In the genomic region with DNA sequence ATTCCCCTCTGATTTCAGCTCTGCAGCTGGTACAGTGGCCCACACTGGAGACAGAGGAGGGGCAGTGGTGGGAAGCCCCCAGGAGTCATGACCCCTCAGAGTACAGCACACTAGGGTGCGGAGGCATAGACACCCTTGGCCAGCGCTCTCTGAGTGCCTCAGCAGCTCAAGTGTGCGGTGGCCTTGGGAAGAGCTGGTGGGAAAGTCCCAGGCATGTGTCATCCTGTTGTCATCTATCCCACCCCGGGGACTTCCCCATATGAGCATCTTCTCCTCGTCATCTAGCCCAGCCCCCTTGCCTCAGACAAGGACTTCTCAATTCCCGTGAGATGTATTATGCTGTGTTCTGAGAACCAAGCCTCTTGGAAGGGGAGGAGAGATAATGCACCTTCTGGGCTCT, we compare ENCODE assay signal across 1 cellular context.
A peak's percentile ranks its signal among the peaks of the same experiment; 100 is the strongest.
TF ChIP-seq lines count a peak whose summit lies in the region.

No MANE protein-coding gene starts in this region.

TF ChIP-seq in GM12878, 131 proteins besides CTCF, POLR2A, EP300 and RAD21 (continued from another document and continues in another):
- TF ChIP-seq CHD2 (IDR thresholded peaks at IDR 0.05; ENCODE audit: borderline replicate concordance, low read depth, low read length) (no peak; the same call in 1 of the 2 replicates), ZNF207 (IDR thresholded peaks at IDR 0.05; ENCODE audit: borderline replicate concordance) (no peak), SUZ12 (IDR thresholded peaks at IDR 0.05; ENCODE audit: unreplicated experiment) (no peak), DPF2 (IDR thresholded peaks at IDR 0.05) (peak; percentile 82), NR2C1 (IDR thresholded peaks at IDR 0.05) (no peak), ZNF24 (IDR thresholded peaks at IDR 0.05) (no peak), SREBF1 (IDR thresholded peaks at IDR 0.05; ENCODE audit: low read length) (no peak), CEBPB (IDR thresholded peaks at IDR 0.05; ENCODE audit: borderline replicate concordance in 1 of 2, low read depth in 2 of 2, low read length in 2 of 2) (no peak), FOS (IDR thresholded peaks at IDR 0.05; ENCODE audit: borderline replicate concordance, extremely low read depth, insufficient read length) (no peak), IRF4 (IDR thresholded peaks at IDR 0.05; ENCODE audit: low read depth, low read length) (0 out of 2 replicates have a peak, but pooled peaks have one; percentile 40), GATAD2B (conservative IDR thresholded peaks at IDR 0.05; ENCODE audit: low read depth) (no peak; the same call in 1 of the 2 replicates), RUNX3 (IDR thresholded peaks at IDR 0.05; ENCODE audit: low read length) (peak; percentile 71), ESRRA (IDR thresholded peaks at IDR 0.05; ENCODE audit: low read length) (no peak), RFX5 (IDR thresholded peaks at IDR 0.05; ENCODE audit: low read depth, low read length) (no peak), NFYA (IDR thresholded peaks at IDR 0.05; ENCODE audit: borderline replicate concordance, low read depth, low read length) (no peak), YY1 (IDR thresholded peaks at IDR 0.05; ENCODE audit: low read depth, low read length) (no peak), MYC (IDR thresholded peaks at IDR 0.05; ENCODE audit: insufficient read depth, insufficient read length, insufficient replicate concordance, low read length, severe bottlenecking) (no peak), NFIC (IDR thresholded peaks at IDR 0.05; ENCODE audit: low read depth, low read length) (no peak), MEF2B (IDR thresholded peaks at IDR 0.05; ENCODE audit: partially characterized antibody, poor library complexity, severe bottlenecking) (peak; percentile 78), HDGF (IDR thresholded peaks at IDR 0.05) (peak; percentile 55; the same call in 1 of the 2 replicates), SMAD5 (IDR thresholded peaks at IDR 0.05; ENCODE audit: low read depth) (no peak), IKZF1 (conservative IDR thresholded peaks at IDR 0.05) (peak; percentile 88), ASH2L (IDR thresholded peaks at IDR 0.05; ENCODE audit: borderline replicate concordance, low read depth) (no peak), KDM1A (IDR thresholded peaks at IDR 0.05; ENCODE audit: borderline replicate concordance) (no peak), NRF1 (conservative IDR thresholded peaks at IDR 0.05; ENCODE audit: low read depth, low read length) (no peak), TBL1XR1 (IDR thresholded peaks at IDR 0.05; ENCODE audit: low read depth, low read length) (no peak), MYB (IDR thresholded peaks at IDR 0.05; ENCODE audit: borderline replicate concordance, low read depth, low read length) (no peak), KAT2A (conservative IDR thresholded peaks at IDR 0.05; ENCODE audit: control insufficient read depth, low read depth, low read length) (no peak), RBBP5 (conservative IDR thresholded peaks at IDR 0.05) (no peak), SMC3 (IDR thresholded peaks at IDR 0.05; ENCODE audit: borderline replicate concordance, low read length) (no peak), BCL11A (IDR thresholded peaks at IDR 0.05; ENCODE audit: low read depth, low read length) (no peak), ZSCAN29 (IDR thresholded peaks at IDR 0.05) (no peak), MXI1 (IDR thresholded peaks at IDR 0.05; ENCODE audit: low read depth, low read length) (no peak), POU2F2 (IDR thresholded peaks at IDR 0.05; ENCODE audit: borderline replicate concordance, low read depth, low read length) (peak; percentile 69; the same call in 1 of the 3 replicates), RELA (IDR thresholded peaks at IDR 0.05; ENCODE audit: borderline replicate concordance, partially characterized antibody) (peak; percentile 98), WRNIP1 (IDR thresholded peaks at IDR 0.05; ENCODE audit: borderline replicate concordance, low read depth, low read length) (no peak)
- TF ChIP-seq, protein P1, sequence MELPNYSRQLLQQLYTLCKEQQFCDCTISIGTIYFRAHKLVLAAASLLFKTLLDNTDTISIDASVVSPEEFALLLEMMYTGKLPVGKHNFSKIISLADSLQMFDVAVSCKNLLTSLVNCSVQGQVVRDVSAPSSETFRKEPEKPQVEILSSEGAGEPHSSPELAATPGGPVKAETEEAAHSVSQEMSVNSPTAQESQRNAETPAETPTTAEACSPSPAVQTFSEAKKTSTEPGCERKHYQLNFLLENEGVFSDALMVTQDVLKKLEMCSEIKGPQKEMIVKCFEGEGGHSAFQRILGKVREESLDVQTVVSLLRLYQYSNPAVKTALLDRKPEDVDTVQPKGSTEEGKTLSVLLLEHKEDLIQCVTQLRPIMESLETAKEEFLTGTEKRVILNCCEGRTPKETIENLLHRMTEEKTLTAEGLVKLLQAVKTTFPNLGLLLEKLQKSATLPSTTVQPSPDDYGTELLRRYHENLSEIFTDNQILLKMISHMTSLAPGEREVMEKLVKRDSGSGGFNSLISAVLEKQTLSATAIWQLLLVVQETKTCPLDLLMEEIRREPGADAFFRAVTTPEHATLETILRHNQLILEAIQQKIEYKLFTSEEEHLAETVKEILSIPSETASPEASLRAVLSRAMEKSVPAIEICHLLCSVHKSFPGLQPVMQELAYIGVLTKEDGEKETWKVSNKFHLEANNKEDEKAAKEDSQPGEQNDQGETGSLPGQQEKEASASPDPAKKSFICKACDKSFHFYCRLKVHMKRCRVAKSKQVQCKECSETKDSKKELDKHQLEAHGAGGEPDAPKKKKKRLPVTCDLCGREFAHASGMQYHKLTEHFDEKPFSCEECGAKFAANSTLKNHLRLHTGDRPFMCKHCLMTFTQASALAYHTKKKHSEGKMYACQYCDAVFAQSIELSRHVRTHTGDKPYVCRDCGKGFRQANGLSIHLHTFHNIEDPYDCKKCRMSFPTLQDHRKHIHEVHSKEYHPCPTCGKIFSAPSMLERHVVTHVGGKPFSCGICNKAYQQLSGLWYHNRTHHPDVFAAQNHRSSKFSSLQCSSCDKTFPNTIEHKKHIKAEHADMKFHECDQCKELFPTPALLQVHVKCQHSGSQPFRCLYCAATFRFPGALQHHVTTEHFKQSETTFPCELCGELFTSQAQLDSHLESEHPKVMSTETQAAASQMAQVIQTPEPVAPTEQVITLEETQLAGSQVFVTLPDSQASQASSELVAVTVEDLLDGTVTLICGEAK (IDR thresholded peaks at IDR 0.05; ENCODE audit: borderline replicate concordance): no peak
- TF ChIP-seq, protein P2, sequence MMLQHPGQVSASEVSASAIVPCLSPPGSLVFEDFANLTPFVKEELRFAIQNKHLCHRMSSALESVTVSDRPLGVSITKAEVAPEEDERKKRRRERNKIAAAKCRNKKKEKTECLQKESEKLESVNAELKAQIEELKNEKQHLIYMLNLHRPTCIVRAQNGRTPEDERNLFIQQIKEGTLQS (IDR thresholded peaks at IDR 0.05; ENCODE audit: borderline replicate concordance, extremely low read depth, low read depth, low read length): no peak
- TF ChIP-seq, protein P3, sequence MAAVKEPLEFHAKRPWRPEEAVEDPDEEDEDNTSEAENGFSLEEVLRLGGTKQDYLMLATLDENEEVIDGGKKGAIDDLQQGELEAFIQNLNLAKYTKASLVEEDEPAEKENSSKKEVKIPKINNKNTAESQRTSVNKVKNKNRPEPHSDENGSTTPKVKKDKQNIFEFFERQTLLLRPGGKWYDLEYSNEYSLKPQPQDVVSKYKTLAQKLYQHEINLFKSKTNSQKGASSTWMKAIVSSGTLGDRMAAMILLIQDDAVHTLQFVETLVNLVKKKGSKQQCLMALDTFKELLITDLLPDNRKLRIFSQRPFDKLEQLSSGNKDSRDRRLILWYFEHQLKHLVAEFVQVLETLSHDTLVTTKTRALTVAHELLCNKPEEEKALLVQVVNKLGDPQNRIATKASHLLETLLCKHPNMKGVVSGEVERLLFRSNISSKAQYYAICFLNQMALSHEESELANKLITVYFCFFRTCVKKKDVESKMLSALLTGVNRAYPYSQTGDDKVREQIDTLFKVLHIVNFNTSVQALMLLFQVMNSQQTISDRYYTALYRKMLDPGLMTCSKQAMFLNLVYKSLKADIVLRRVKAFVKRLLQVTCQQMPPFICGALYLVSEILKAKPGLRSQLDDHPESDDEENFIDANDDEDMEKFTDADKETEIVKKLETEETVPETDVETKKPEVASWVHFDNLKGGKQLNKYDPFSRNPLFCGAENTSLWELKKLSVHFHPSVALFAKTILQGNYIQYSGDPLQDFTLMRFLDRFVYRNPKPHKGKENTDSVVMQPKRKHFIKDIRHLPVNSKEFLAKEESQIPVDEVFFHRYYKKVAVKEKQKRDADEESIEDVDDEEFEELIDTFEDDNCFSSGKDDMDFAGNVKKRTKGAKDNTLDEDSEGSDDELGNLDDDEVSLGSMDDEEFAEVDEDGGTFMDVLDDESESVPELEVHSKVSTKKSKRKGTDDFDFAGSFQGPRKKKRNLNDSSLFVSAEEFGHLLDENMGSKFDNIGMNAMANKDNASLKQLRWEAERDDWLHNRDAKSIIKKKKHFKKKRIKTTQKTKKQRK (IDR thresholded peaks at IDR 0.05; ENCODE audit: low read depth, low read length): no peak
- TF ChIP-seq, protein P4, sequence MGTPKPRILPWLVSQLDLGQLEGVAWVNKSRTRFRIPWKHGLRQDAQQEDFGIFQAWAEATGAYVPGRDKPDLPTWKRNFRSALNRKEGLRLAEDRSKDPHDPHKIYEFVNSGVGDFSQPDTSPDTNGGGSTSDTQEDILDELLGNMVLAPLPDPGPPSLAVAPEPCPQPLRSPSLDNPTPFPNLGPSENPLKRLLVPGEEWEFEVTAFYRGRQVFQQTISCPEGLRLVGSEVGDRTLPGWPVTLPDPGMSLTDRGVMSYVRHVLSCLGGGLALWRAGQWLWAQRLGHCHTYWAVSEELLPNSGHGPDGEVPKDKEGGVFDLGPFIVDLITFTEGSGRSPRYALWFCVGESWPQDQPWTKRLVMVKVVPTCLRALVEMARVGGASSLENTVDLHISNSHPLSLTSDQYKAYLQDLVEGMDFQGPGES (IDR thresholded peaks at IDR 0.05): no peak
- TF ChIP-seq, protein P5, sequence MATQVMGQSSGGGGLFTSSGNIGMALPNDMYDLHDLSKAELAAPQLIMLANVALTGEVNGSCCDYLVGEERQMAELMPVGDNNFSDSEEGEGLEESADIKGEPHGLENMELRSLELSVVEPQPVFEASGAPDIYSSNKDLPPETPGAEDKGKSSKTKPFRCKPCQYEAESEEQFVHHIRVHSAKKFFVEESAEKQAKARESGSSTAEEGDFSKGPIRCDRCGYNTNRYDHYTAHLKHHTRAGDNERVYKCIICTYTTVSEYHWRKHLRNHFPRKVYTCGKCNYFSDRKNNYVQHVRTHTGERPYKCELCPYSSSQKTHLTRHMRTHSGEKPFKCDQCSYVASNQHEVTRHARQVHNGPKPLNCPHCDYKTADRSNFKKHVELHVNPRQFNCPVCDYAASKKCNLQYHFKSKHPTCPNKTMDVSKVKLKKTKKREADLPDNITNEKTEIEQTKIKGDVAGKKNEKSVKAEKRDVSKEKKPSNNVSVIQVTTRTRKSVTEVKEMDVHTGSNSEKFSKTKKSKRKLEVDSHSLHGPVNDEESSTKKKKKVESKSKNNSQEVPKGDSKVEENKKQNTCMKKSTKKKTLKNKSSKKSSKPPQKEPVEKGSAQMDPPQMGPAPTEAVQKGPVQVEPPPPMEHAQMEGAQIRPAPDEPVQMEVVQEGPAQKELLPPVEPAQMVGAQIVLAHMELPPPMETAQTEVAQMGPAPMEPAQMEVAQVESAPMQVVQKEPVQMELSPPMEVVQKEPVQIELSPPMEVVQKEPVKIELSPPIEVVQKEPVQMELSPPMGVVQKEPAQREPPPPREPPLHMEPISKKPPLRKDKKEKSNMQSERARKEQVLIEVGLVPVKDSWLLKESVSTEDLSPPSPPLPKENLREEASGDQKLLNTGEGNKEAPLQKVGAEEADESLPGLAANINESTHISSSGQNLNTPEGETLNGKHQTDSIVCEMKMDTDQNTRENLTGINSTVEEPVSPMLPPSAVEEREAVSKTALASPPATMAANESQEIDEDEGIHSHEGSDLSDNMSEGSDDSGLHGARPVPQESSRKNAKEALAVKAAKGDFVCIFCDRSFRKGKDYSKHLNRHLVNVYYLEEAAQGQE (IDR thresholded peaks at IDR 0.05; ENCODE audit: low read depth, low read length): no peak
- TF ChIP-seq, protein P6, sequence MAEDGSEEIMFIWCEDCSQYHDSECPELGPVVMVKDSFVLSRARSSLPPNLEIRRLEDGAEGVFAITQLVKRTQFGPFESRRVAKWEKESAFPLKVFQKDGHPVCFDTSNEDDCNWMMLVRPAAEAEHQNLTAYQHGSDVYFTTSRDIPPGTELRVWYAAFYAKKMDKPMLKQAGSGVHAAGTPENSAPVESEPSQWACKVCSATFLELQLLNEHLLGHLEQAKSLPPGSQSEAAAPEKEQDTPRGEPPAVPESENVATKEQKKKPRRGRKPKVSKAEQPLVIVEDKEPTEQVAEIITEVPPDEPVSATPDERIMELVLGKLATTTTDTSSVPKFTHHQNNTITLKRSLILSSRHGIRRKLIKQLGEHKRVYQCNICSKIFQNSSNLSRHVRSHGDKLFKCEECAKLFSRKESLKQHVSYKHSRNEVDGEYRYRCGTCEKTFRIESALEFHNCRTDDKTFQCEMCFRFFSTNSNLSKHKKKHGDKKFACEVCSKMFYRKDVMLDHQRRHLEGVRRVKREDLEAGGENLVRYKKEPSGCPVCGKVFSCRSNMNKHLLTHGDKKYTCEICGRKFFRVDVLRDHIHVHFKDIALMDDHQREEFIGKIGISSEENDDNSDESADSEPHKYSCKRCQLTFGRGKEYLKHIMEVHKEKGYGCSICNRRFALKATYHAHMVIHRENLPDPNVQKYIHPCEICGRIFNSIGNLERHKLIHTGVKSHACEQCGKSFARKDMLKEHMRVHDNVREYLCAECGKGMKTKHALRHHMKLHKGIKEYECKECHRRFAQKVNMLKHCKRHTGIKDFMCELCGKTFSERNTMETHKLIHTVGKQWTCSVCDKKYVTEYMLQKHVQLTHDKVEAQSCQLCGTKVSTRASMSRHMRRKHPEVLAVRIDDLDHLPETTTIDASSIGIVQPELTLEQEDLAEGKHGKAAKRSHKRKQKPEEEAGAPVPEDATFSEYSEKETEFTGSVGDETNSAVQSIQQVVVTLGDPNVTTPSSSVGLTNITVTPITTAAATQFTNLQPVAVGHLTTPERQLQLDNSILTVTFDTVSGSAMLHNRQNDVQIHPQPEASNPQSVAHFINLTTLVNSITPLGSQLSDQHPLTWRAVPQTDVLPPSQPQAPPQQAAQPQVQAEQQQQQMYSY (CRISPR knock-in tag; IDR thresholded peaks at IDR 0.05): no peak
- TF ChIP-seq, protein P7, sequence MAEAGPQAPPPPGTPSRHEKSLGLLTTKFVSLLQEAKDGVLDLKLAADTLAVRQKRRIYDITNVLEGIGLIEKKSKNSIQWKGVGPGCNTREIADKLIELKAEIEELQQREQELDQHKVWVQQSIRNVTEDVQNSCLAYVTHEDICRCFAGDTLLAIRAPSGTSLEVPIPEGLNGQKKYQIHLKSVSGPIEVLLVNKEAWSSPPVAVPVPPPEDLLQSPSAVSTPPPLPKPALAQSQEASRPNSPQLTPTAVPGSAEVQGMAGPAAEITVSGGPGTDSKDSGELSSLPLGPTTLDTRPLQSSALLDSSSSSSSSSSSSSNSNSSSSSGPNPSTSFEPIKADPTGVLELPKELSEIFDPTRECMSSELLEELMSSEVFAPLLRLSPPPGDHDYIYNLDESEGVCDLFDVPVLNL (IDR thresholded peaks at IDR 0.05; ENCODE audit: low read depth, low read length): no peak
